Comparison of ENCODE assay signal across 8 cellular contexts in the genomic region with DNA sequence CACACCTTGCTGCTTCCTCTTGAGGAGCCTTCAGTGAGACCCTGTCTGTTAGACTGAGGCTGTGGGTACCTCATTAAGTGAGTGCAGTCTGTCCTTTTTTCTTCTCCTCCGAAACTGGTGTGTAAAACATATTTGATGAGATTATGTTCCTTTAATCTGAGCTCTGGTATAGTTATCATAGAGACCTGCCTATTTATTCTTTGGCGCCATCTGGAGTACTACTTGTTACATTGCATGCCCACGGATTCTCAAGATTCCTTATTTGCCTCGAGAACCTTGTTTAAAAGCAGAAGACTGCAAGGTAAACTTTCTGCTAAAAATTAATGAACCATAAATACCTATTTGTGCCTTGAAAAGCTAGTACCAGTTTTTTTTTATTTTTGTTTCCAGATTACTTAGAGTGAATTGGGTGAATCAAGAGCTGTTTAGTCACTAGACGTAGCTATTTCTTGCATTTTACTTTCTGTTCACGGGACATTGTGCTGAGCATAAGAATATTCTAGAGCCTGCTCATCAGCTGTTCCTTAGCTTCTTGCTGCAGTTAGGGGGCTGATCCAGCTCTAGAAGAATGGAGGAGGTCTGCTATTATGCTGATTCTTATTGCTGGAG. TPM values are rescaled to one million over a fixed set of nuclear protein-coding genes. Genes with fewer than 3 reads are reported as not detected.
DNase-seq lines count a peak whose midpoint lies in the region; TF ChIP-seq lines count a peak whose summit lies in the region.

No MANE protein-coding gene starts in this region.

- TF ChIP-seq CTCF in epithelial cell of proximal tubule (conservative IDR thresholded peaks at IDR 0.05; ENCODE audit: low read depth, low read length) (peak; percentile 69), neural crest cell (conservative IDR thresholded peaks at IDR 0.05) (peak; percentile 77)

- peaks cover 10% of the 10 kb centered on the region for H3K36me3 Mint-ChIP-seq in neural crest cell (ENCODE audit: low read depth)

- no peak overlapping the region for H3K4me3 ChIP-seq in epithelial cell of proximal tubule (ENCODE audit: low read depth, low read length)

- no peaks in the 10 kb centered on the region for H3K27me3 Mint-ChIP-seq in neural crest cell (ENCODE audit: low read depth)

- no peak overlapping the region for H3K4me3 Mint-ChIP-seq in neural crest cell

- no peaks in the 10 kb centered on the region for H3K9me3 Mint-ChIP-seq in neural crest cell

- no peak overlapping the region for H3K27ac Mint-ChIP-seq in neural crest cell (ENCODE audit: unreplicated experiment)

- H3K4me1 Mint-ChIP-seq in neural crest cell = no peaks in the 10 kb centered on the region

- peak; percentile 8 to 36 for DNase-seq in SHP77 (lab: John Stamatoyannopoulos, UW)
- no peak for DNase-seq in SHP77 treated with DMSO at 0.1 percent for 48 hours (lab: John Stamatoyannopoulos, UW)
- DNase-seq in HT-29 (ENCODE audit: low spot score) = peak; percentile 68
- peak; percentile 62 for DNase-seq in RPMI8226
- no peak for DNase-seq in epithelial cell of proximal tubule (ENCODE audit: low read depth)
- DNase-seq in neural crest cell (ENCODE audit: low read depth, low spot score) = no peak
- no peak for DNase-seq in 8988T
- no peak for DNase-seq in stimulated activated naive CD4-positive, alpha-beta T cell treated with Interleukin-2 at 50 U/mL for 16 hours (lab: John Stamatoyannopoulos, UW)

RNA-seq across cellular contexts. Expression of a gene that starts 16.9 kb away (rescaled TPM):
- 2.9 and 3.3 TPM in 2 replicates for total RNA-seq in HT-29 (2014; rRNA removed; shearing (Covaris generic))
- total RNA-seq in epithelial cell of proximal tubule = 17.1 and 17.6 TPM in 2 replicates
- total RNA-seq in neural crest cell = 58.9 and 62.2 TPM in 2 replicates

Comparison
In these comparisons a context has a peak if more than half of its experiments do, and no peak if none do; other contexts are left out.
1. DNase-seq: peak in SHP77 (2 of 2), HT-29 (single experiment) and RPMI8226 (single experiment); none in SHP77 treated with DMSO at 0.1 percent for 48 hours (single experiment), epithelial cell of proximal tubule (single experiment), neural crest cell (single experiment), 8988T (single experiment) and stimulated activated naive CD4-positive, alpha-beta T cell treated with Interleukin-2 at 50 U/mL for 16 hours (single experiment).